Comparison of ENCODE assay signal across 8 cellular contexts in genomic region chr9:128420060-128420650, GRCh38. TPM values are rescaled to one million over a fixed set of nuclear protein-coding genes. Genes with fewer than 3 reads are reported as not detected.
DNase-seq lines count a peak whose midpoint lies in the region; FAIRE-seq and TF ChIP-seq lines count a peak whose summit lies in the region.

No MANE protein-coding gene starts in this region.

- peak overlapping the region; percentile 80 for H3K4me3 ChIP-seq in GM12865 (ENCODE audit: low read depth, low read length)
- peak overlapping the region; percentile 60 for H3K4me3 ChIP-seq in HFF-Myc (replicated peaks; ENCODE audit: low read depth, low read length)
- peak overlapping the region; percentile 81 for H3K4me3 ChIP-seq in WI38 (ENCODE audit: low read depth, low read length)
- H3K4me3 ChIP-seq in bronchial epithelial cell (ENCODE audit: low read depth, low read length), result peak overlapping the region; percentile 65
- peak overlapping the region; percentile 66 to 78 (median 66) for H3K4me3 ChIP-seq in keratinocyte (ENCODE audit: control insufficient read depth in 2 of 3, extremely low read depth in 1 of 3, insufficient read depth in 2 of 3, low read depth in 1 of 3, low read length in 3 of 3)

- H3K4me1 ChIP-seq in keratinocyte (ENCODE audit: control insufficient read depth, extremely low read depth, insufficient read depth, low read length), result peaks cover 37% of the 10 kb centered on the region

- H3K9me1 ChIP-seq in keratinocyte (ENCODE audit: control insufficient read depth, extremely low read depth, insufficient read depth, low read length), result no peaks in the 10 kb centered on the region

- H3K27me3 ChIP-seq in bronchial epithelial cell (ENCODE audit: control insufficient read depth, insufficient read depth, low read length) (no peaks in the 10 kb centered on the region), keratinocyte (ENCODE audit: control insufficient read depth, extremely low read depth, insufficient read depth, low read length) (no peaks in the 10 kb centered on the region)

- no peaks in the 10 kb centered on the region for H3K79me2 ChIP-seq in keratinocyte (ENCODE audit: control insufficient read depth, insufficient read depth, low read length)

- H3K36me3 ChIP-seq in bronchial epithelial cell (ENCODE audit: control insufficient read depth, insufficient read depth, low read length) (no peaks in the 10 kb centered on the region), keratinocyte (ENCODE audit: control insufficient read depth in 2 of 2, extremely low read depth in 1 of 2, insufficient read depth in 2 of 2, low read length in 2 of 2) (peaks cover 0 to 2% of the 10 kb centered on the region in 2 experiments)

- H3K9ac ChIP-seq in keratinocyte (ENCODE audit: control insufficient read depth, extremely low read depth, insufficient read depth, low read length), result peak overlapping the region; percentile 63

- H3K27ac ChIP-seq in keratinocyte (ENCODE audit: control insufficient read depth, insufficient read depth, low read length), result no peak overlapping the region

- FAIRE-seq in bronchial epithelial cell (lab: Jason Lieb, UNC) (no peak), keratinocyte (lab: Jason Lieb, UNC) (no peak)

- peak overlapping the region; percentile 72 for H3K4me2 ChIP-seq in keratinocyte (ENCODE audit: control insufficient read depth, extremely low read depth, insufficient read depth, low read depth, low read length)

- H4K20me1 ChIP-seq in keratinocyte (ENCODE audit: control insufficient read depth, extremely low read depth, insufficient read depth, low read length), result no peaks in the 10 kb centered on the region

- dilution Hi-C loops in keratinocyte (cut with MboI; ENCODE audit: extremely low pct_ligation_motif_present, low sequenced_read_pairs), result no loop called here

- no peaks in the 10 kb centered on the region for H3K9me3 ChIP-seq in keratinocyte (ENCODE audit: control insufficient read depth, low read depth, low read length)

- peak overlapping the region; percentile 77 for H2AFZ ChIP-seq in keratinocyte (ENCODE audit: control insufficient read depth, low read length)

- DNase-seq in GM12865 (ENCODE audit: low read depth) (peak; percentile 76), HFF-Myc (ENCODE audit: extremely low read depth, low read depth) (no peak), NAMALWA (ENCODE audit: low spot score) (peak; percentile 74), bronchial epithelial cell (ENCODE audit: low read depth) (peak; percentile 38), keratinocyte (ENCODE audit: low read depth, low spot score) (no peak), NCI-H2107 treated with DMSO at 0.1 percent for 48 hours (lab: John Stamatoyannopoulos, UW; ENCODE audit: unreplicated experiment) (no peak)
- peak; percentile 28 to 50 for DNase-seq in stimulated activated CD4-positive, alpha-beta T cell treated with anti-CD3 and anti-CD28 coated beads, Interleukin-15, amount 100 ng/mL, for 1 hour (ENCODE audit: low read depth in 1 of 2, low spot score in 1 of 2)

- TF ChIP-seq CTCF in GM12865 (IDR thresholded peaks at IDR 0.05; ENCODE audit: insufficient read depth, low read depth, low read length, missing control alignments) (peak; percentile 82), HFF-Myc (IDR thresholded peaks at IDR 0.05; ENCODE audit: low read depth, low read length, missing control alignments) (peak; percentile 85), WI38 (IDR thresholded peaks at IDR 0.05; ENCODE audit: low read depth, low read length) (peak; percentile 90), bronchial epithelial cell (IDR thresholded peaks at IDR 0.05; ENCODE audit: insufficient read depth, low read length, severe bottlenecking) (peak; percentile 85), keratinocyte (optimal IDR thresholded peaks at IDR 0.05 in 1 of 3, IDR thresholded peaks at IDR 0.05 in 1 of 3, conservative IDR thresholded peaks at IDR 0.05 in 1 of 3; ENCODE audit: extremely low read depth in 1 of 3, insufficient read depth in 2 of 3, low read length in 3 of 3) (peak; percentile 51 to 75 (median 68))

RNA-seq across cellular contexts. Expression of gene CERCAM, which starts 0.5 kb away (rescaled TPM):
- 12.4 and 28.2 TPM in 2 replicates for total RNA-seq in bronchial epithelial cell
- 15.9 to 39.7 TPM (median 25.9 TPM) in 3 replicates for polyA plus RNA-seq in keratinocyte
- polyA plus RNA-seq in keratinocyte (2011; ENCODE audit: low read depth), result 11.3 TPM
- 15.2 and 27.3 TPM in 2 replicates for polyA plus RNA-seq in keratinocyte (2011; cell fraction: cytosol; rRNA removed)
- polyA plus RNA-seq in keratinocyte (2011; cell fraction: nucleus; rRNA removed), result 32.0 and 44.1 TPM in 2 replicates
- polyA plus RNA-seq in keratinocyte (2012; ENCODE audit: low replicate concordance), result 12.0 and 23.8 TPM in 2 replicates
- 10.1 to 38.8 TPM (median 35.6 TPM) in 3 replicates for polyA minus RNA-seq in keratinocyte
- 57.9 TPM for polyA minus RNA-seq in keratinocyte (2011; cell fraction: cytosol; rRNA and poly(A)+ RNA removed)
- polyA minus RNA-seq in keratinocyte (2011; cell fraction: nucleus; rRNA and poly(A)+ RNA removed), result 35.7 and 36.8 TPM in 2 replicates

RNA-seq across cellular contexts. Expression of gene ODF2, which starts 35.7 kb away (rescaled TPM):
- 17.6 and 27.1 TPM in 2 replicates for total RNA-seq in bronchial epithelial cell
- polyA plus RNA-seq in keratinocyte, result 6.6 to 16.3 TPM (median 14.0 TPM) in 3 replicates
- polyA plus RNA-seq in keratinocyte (2011; ENCODE audit: low read depth), result 22.3 TPM
- polyA plus RNA-seq in keratinocyte (2011; cell fraction: cytosol; rRNA removed), result 10.0 and 12.1 TPM in 2 replicates
- polyA plus RNA-seq in keratinocyte (2011; cell fraction: nucleus; rRNA removed), result 41.3 and 42.1 TPM in 2 replicates
- polyA plus RNA-seq in keratinocyte (2012; ENCODE audit: low replicate concordance), result 10.4 and 22.4 TPM in 2 replicates
- polyA minus RNA-seq in keratinocyte, result 4.6 to 13.2 TPM (median 12.5 TPM) in 3 replicates
- 5.9 TPM for polyA minus RNA-seq in keratinocyte (2011; cell fraction: cytosol; rRNA and poly(A)+ RNA removed)
- polyA minus RNA-seq in keratinocyte (2011; cell fraction: nucleus; rRNA and poly(A)+ RNA removed), result 6.0 and 9.5 TPM in 2 replicates

RNA-seq across cellular contexts. Expression of gene URM1, which starts 49.0 kb away (rescaled TPM):
- total RNA-seq in bronchial epithelial cell, result 17.9 and 23.0 TPM in 2 replicates
- 29.1 to 32.4 TPM (median 31.1 TPM) in 3 replicates for polyA plus RNA-seq in keratinocyte
- polyA plus RNA-seq in keratinocyte (2011; ENCODE audit: low read depth), result 16.3 TPM
- 36.1 and 42.7 TPM in 2 replicates for polyA plus RNA-seq in keratinocyte (2011; cell fraction: cytosol; rRNA removed)
- polyA plus RNA-seq in keratinocyte (2011; cell fraction: nucleus; rRNA removed), result 26.5 and 29.4 TPM in 2 replicates
- polyA plus RNA-seq in keratinocyte (2012; ENCODE audit: low replicate concordance), result 32.5 and 33.6 TPM in 2 replicates
- polyA minus RNA-seq in keratinocyte, result 28.4 to 49.4 TPM (median 35.9 TPM) in 3 replicates
- 29.2 TPM for polyA minus RNA-seq in keratinocyte (2011; cell fraction: cytosol; rRNA and poly(A)+ RNA removed)
- 6.3 and 6.9 TPM in 2 replicates for polyA minus RNA-seq in keratinocyte (2011; cell fraction: nucleus; rRNA and poly(A)+ RNA removed)

Comparison
In these comparisons a context has a peak if more than half of its experiments do, and no peak if none do; other contexts are left out.
1. DNase-seq: peak in GM12865 (single experiment), NAMALWA (single experiment), bronchial epithelial cell (single experiment) and stimulated activated CD4-positive, alpha-beta T cell treated with anti-CD3 and anti-CD28 coated beads, Interleukin-15, amount 100 ng/mL, for 1 hour (2 of 2); none in HFF-Myc (single experiment), keratinocyte (single experiment) and NCI-H2107 treated with DMSO at 0.1 percent for 48 hours (single experiment).
2. Peak in every context shown above with its lines, with median percentiles within 50 percentile points of each other: H3K4me3 ChIP-seq and CTCF ChIP-seq.